In genomic region chr3:160564205-160564922, GRCh38 we compare ENCODE assay signal across 8 cellular contexts. TPM values are rescaled to one million over a fixed set of nuclear protein-coding genes. Genes with fewer than 3 reads are reported as not detected.
DNase-seq lines count a peak whose midpoint lies in the region; ATAC-seq and TF ChIP-seq lines count a peak whose summit lies in the region.

No MANE protein-coding gene starts in this region.

- peaks cover 66% of the 10 kb centered on the region for H3K4me1 Mint-ChIP-seq in activated B cell treated with CpG ODN at 0.5 μM for 24 hours

- POLR2A ChIA-PET in activated B cell treated with CpG ODN at 0.5 μM for 24 hours (lab: Charles Lee) = interaction anchor here (0.6 to 3.2 kb wide), 6 partner anchors 17 to 191 kb away, joined by 3 to 15 read pairs (median 5); partner anchors contain the start of genes PPM1L and TRIM59

- H3K4me1 ChIP-seq in HUES48 (ENCODE audit: control insufficient read depth, insufficient read depth, low read length) = peaks cover 19% of the 10 kb centered on the region
- H3K4me1 ChIP-seq in gastroesophageal sphincter = peaks cover 7 to 71% (median 27%) of the 10 kb centered on the region in 3 donors

- H3K9me3 ChIP-seq in HUES48 (ENCODE audit: control insufficient read depth, insufficient read depth, low read length) (no peaks in the 10 kb centered on the region), gastroesophageal sphincter (no peaks in the 10 kb centered on the region)

- TF ChIP-seq POLR2A in gastroesophageal sphincter (IDR thresholded peaks at IDR 0.05) = no peak

- no peaks in the 10 kb centered on the region for H3K27me3 ChIP-seq in HUES48 (ENCODE audit: control insufficient read depth, insufficient read depth, low read length)
- no peaks in the 10 kb centered on the region for H3K27me3 ChIP-seq in gastroesophageal sphincter

- WGBS in gastroesophageal sphincter (ENCODE audit: low coverage in 1 of 2), 2 donors = 0 to 1% methylated on average over 3 to 5 of the region's 39 CpGs

- CTCF ChIA-PET in activated B cell treated with CpG ODN at 0.5 μM for 24 hours (lab: Charles Lee) = no interaction called here

- no peaks in the 10 kb centered on the region for H3K9me3 Mint-ChIP-seq in activated B cell treated with CpG ODN at 0.5 μM for 24 hours

- DNase-seq in Caki2 (ENCODE audit: low read depth) (peak; percentile 38), activated B cell treated with CpG ODN at 0.5 μM for 24 hours (no peak), retina (peak; percentile 66), HuH-7 (ENCODE audit: low spot score) (no peak), middle frontal gyrus (ENCODE audit: extremely low spot score, low spot score) (no peak)

- H3K9ac ChIP-seq in HUES48 (ENCODE audit: low read depth, low read length) = peak overlapping the region; percentile 68; the same call in 1 of the 2 replicates

- intact Hi-C loops in activated B cell treated with CpG ODN at 0.5 μM for 24 hours (cut with micrococcal nuclease) = loop anchor here (2.0 to 10.0 kb wide), 7 partner anchors 102 to 1920 kb away; partner anchors contain the start of genes GFM1, IL12A, MFSD1 and NMD3

- ATAC-seq in activated B cell treated with CpG ODN at 0.5 μM for 24 hours (ENCODE audit: low read depth) = no peak
- no peak for ATAC-seq in gastroesophageal sphincter
- ATAC-seq in HG03439 (IDR thresholded peaks at IDR 0.05; ENCODE audit: unreplicated experiment) = no peak

- in situ Hi-C loops in Caki2 (cut with HindIII; ENCODE audit: low pct_unique_long_range_greater_than_20kb, low sequenced_read_pairs) = no loop called here

- H3K4me3 ChIP-seq in HUES48 (ENCODE audit: low read depth, low read length) (peak overlapping the region; percentile 71), gastroesophageal sphincter (peak overlapping the region; percentile 63 to 88)

- no peak for TF ChIP-seq EP300 in gastroesophageal sphincter (IDR thresholded peaks at IDR 0.05)

- H3K4me3 Mint-ChIP-seq in activated B cell treated with CpG ODN at 0.5 μM for 24 hours = peak overlapping the region; percentile 95

- no peaks in the 10 kb centered on the region for H3K27me3 Mint-ChIP-seq in activated B cell treated with CpG ODN at 0.5 μM for 24 hours

- TF ChIP-seq CTCF in activated B cell treated with CpG ODN at 0.5 μM for 24 hours (IDR thresholded peaks at IDR 0.05) (no peak), gastroesophageal sphincter (IDR thresholded peaks at IDR 0.05) (no peak)

- peaks cover 24% of the 10 kb centered on the region for H3K36me3 Mint-ChIP-seq in activated B cell treated with CpG ODN at 0.5 μM for 24 hours (ENCODE audit: low read depth)

- peaks cover 18% of the 10 kb centered on the region for H3K36me3 ChIP-seq in HUES48 (ENCODE audit: control insufficient read depth, insufficient read depth, low read length)
- H3K36me3 ChIP-seq in gastroesophageal sphincter = peaks cover 0 to 13% of the 10 kb centered on the region in 2 donors

- H3K27ac ChIP-seq in HUES48 (ENCODE audit: low read depth, low read length) (peak overlapping the region; percentile 90), gastroesophageal sphincter (peak overlapping the region; percentile 47 to 99 (median 98))

- H3K27ac Mint-ChIP-seq in activated B cell treated with CpG ODN at 0.5 μM for 24 hours = peak overlapping the region; percentile 88

RNA-seq across cellular contexts. Expression of gene KPNA4, which starts 1.0 kb away (rescaled TPM):
- total RNA-seq in Caki2 (2014; rRNA removed; shearing (Covaris generic); ENCODE audit: low replicate concordance) = 18.3 and 20.2 TPM in 2 replicates
- total RNA-seq in activated B cell treated with CpG ODN at 0.5 μM for 24 hours (43.4 and 46.7 TPM in 2 replicates), gastroesophageal sphincter (10 to 100 TPM; 42.7 to 69.5 (median 55.6) TPM)

Comparison
In these comparisons a context has a peak if more than half of its experiments do, and no peak if none do; other contexts are left out.
1. DNase-seq: peak in Caki2 (single experiment) and retina (single experiment); none in activated B cell treated with CpG ODN at 0.5 μM for 24 hours (single experiment), HuH-7 (single experiment) and middle frontal gyrus (single experiment).